Comparison of ENCODE assay signal across 8 cellular contexts in the genomic region with DNA sequence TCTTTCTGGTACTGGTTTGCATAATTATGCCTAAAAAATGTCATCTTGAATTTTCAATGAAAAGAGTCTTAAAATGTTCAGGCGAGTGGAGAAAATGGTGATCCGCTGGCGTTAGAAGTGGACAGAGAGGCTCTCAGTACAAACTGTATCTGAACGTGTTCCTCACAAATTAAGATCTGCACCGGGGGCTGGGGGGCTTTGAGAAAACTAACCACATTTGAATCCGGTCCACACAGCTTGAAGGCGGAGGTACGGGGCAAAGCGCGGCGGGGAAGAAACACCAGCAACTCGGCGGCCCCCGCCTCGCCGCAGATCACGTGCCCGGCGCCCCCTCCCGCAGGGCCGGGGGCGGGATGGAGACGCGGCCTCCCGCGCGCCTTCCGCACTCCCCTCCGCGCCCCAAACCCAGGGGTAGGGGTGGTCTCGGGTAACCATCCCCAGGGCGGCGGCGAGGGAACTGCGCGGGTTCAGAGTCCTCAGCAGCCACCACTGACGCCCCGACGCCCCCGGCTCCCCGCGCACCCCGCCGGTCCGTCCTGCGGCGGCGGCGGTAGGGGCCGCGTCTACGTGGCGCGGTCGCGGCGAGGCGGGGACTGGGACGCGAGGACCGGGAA. TPM values are rescaled to one million over a fixed set of nuclear protein-coding genes. Genes with fewer than 3 reads are reported as not detected.
DNase-seq lines count a peak whose midpoint lies in the region; ATAC-seq, FAIRE-seq and TF ChIP-seq lines count a peak whose summit lies in the region.

No MANE protein-coding gene starts in this region.

- in situ Hi-C loops in mammary epithelial cell (cut with MboI; ENCODE audit: low sequenced_read_pairs in 2 of 2): no loop called here

- FAIRE-seq in kidney (lab: Jason Lieb, UNC): no peak

- 5% methylated on average over 11 of the region's 61 CpGs for WGBS in mammary epithelial cell (ENCODE audit: low coverage, missing lambda C conversion rate)

- H3K4me3 ChIP-seq in ACC112 (ENCODE audit: low read depth, low read length) (peak overlapping the region; percentile 86), mammary epithelial cell (replicated peaks in 1 of 3; ENCODE audit: insufficient read depth in 1 of 3, low read depth in 2 of 3, low read length in 3 of 3) (peak overlapping the region; percentile 70 to 74 (median 72)), kidney (ENCODE audit: low read length in 2 of 2) (peak overlapping the region; percentile 72 to 83)

- H3K79me2 ChIP-seq in ACC112 (ENCODE audit: control insufficient read depth, insufficient read depth, low read length, unreplicated experiment) (peaks cover 54% of the 10 kb centered on the region), mammary epithelial cell (ENCODE audit: insufficient read depth, low read length) (peaks cover 13% of the 10 kb centered on the region)

- DNase-seq in T-helper 9 cell (peak; percentile 57), mammary epithelial cell (no peak), kidney (peak; percentile 90), COLO829 (ENCODE audit: low spot score) (no peak)
- DNase-seq in stimulated activated CD4-positive, alpha-beta T cell treated with anti-CD3 and anti-CD28 coated beads, Interleukin-2, amount 100 ng/mL, for 48 hours: peak; percentile 20 to 31

- TF ChIP-seq CTCF in mammary epithelial cell (conservative IDR thresholded peaks at IDR 0.05 in 1 of 2, IDR thresholded peaks at IDR 0.05 in 1 of 2; ENCODE audit: extremely low read depth in 1 of 2, insufficient read depth in 1 of 2, low read depth in 1 of 2, low read length in 2 of 2): no peak
- TF ChIP-seq CTCF in kidney (IDR thresholded peaks at IDR 0.05; ENCODE audit: borderline replicate concordance, extremely low read depth, insufficient read depth): no peak

- intact Hi-C loops in mammary epithelial cell (cut with micrococcal nuclease): loop anchor here (5.0 kb wide), 1 partner anchor 235 kb away; the partner anchor contains the start of gene MYL12A
- intact Hi-C loops in kidney (cut with DNase I): no loop called here

- dilution Hi-C loops in mammary epithelial cell (cut with HindIII; ENCODE audit: low sequenced_read_pairs): no loop called here

- H3K9me3 ChIP-seq in mammary epithelial cell (replicated peaks; ENCODE audit: insufficient read depth, low read length): no peaks in the 10 kb centered on the region
- H3K9me3 ChIP-seq in kidney (ENCODE audit: control insufficient read depth in 1 of 2, low read length in 2 of 2): no peaks in the 10 kb centered on the region

- ATAC-seq in GM19023 (IDR thresholded peaks at IDR 0.05; ENCODE audit: unreplicated experiment) (peak; percentile 29), HG03521 (IDR thresholded peaks at IDR 0.05; ENCODE audit: unreplicated experiment) (peak; percentile 27)

- H3K27ac ChIP-seq in ACC112 (ENCODE audit: low read depth, low read length) (peak overlapping the region; percentile 92), mammary epithelial cell (ENCODE audit: insufficient read depth, low read depth, low read length) (peak overlapping the region; percentile 51), kidney (ENCODE audit: low read depth in 2 of 2, low read length in 2 of 2) (peak overlapping the region; percentile 92 to 95)

- BruUV-seq in mammary epithelial cell (replicated peaks; lab: Mats Ljungman, UMichigan): no TSS peak

- H4K20me1 ChIP-seq in mammary epithelial cell (ENCODE audit: insufficient read depth, low read length): no peaks in the 10 kb centered on the region

- H3K27me3 ChIP-seq in ACC112 (ENCODE audit: insufficient read depth, low read length): no peaks in the 10 kb centered on the region
- no peaks in the 10 kb centered on the region for H3K27me3 ChIP-seq in mammary epithelial cell (ENCODE audit: insufficient read depth, low read length)

- H3K4me1 ChIP-seq in ACC112 (ENCODE audit: control insufficient read depth, insufficient read depth, low read length, unreplicated experiment) (peaks cover 65% of the 10 kb centered on the region), mammary epithelial cell (ENCODE audit: insufficient read depth, low read length) (peaks cover 18% of the 10 kb centered on the region), kidney (ENCODE audit: control insufficient read depth in 1 of 2, insufficient read depth in 1 of 2, low read depth in 1 of 2, low read length in 2 of 2) (peaks cover 20 to 22% of the 10 kb centered on the region in 2 donors)

- peaks cover 11% of the 10 kb centered on the region for H3K36me3 ChIP-seq in ACC112 (ENCODE audit: insufficient read depth, low read length)
- no peaks in the 10 kb centered on the region for H3K36me3 ChIP-seq in mammary epithelial cell (ENCODE audit: insufficient read depth, low read length)
- peaks cover 5 to 9% of the 10 kb centered on the region in 2 donors for H3K36me3 ChIP-seq in kidney (ENCODE audit: control insufficient read depth in 1 of 2, insufficient read depth in 2 of 2, low read length in 2 of 2)

- H3K4me2 ChIP-seq in mammary epithelial cell (ENCODE audit: insufficient read depth, low read depth, low read length): peak overlapping the region; percentile 93

- CTCF ChIA-PET in mammary epithelial cell (lab: Charles Lee; ENCODE audit: low non-redundant PET): no interaction called here

- H3K9ac ChIP-seq in mammary epithelial cell (ENCODE audit: insufficient read depth, low read length) (peak overlapping the region; percentile 50), kidney (ENCODE audit: low read length in 2 of 2) (peak overlapping the region; percentile 65 to 80)

- H2AFZ ChIP-seq in ACC112 (ENCODE audit: low read length, unreplicated experiment): peak overlapping the region; percentile 52
- peak overlapping the region; percentile 80 for H2AFZ ChIP-seq in mammary epithelial cell (ENCODE audit: low read depth, low read length)

RNA-seq across cellular contexts. Expression of gene LPIN2, which starts 0.5 kb away (rescaled TPM):
- total RNA-seq in mammary epithelial cell: 10 to 100 TPM in 1 of 2 donors, 1 to 10 TPM in 1; 9.9 to 20.3 TPM
- polyA plus RNA-seq in mammary epithelial cell: 6.4 TPM
- 5.6 TPM for polyA minus RNA-seq in mammary epithelial cell
- 52.3 TPM for total RNA-seq in kidney
- polyA plus RNA-seq in kidney (ENCODE audit: insufficient read depth, low read depth, low replicate concordance): 14.3 TPM

Comparison
In these comparisons a context has a peak if more than half of its experiments do, and no peak if none do; other contexts are left out.
1. DNase-seq: peak in T-helper 9 cell (single experiment), kidney (single experiment) and stimulated activated CD4-positive, alpha-beta T cell treated with anti-CD3 and anti-CD28 coated beads, Interleukin-2, amount 100 ng/mL, for 48 hours (2 of 2); none in mammary epithelial cell (single experiment) and COLO829 (single experiment).
2. Peak in every context shown above with its lines, with median percentiles within 50 percentile points of each other: H3K27ac ChIP-seq and H3K4me3 ChIP-seq.